Comparison of ENCODE assay signal across 18 cellular contexts in the genomic region with DNA sequence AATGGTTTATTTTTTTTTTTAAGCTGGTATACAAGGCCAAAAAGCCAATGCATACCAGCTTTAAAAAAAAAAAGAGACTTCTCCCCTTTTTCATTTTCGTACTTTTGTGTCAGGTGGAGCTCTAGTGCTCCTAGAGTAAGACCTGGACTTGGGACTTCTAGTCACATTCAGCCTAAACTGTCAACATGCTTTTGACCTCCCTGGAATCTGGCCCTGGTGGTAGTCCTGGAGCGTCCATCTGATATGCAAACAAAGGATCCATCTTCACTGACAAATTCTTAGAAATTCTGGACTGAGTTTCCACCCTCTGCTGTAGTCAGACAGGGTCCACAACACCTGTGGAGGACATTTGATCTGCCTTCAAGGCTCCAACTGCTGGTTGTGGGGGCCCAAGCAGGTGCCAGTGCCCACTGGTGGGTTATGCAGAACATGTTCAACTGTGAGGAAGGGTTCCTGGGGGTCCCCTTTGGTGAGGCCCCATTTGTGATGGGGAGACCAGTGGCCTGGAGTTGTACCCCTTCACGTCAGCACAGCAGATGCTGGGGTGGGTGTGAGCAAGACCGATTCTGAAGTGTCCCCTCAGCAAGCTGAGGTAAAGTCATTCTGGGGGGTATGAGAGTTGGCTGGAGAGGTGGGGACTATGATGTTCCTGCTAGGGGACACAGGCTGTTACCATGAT. TPM values are rescaled to one million over a fixed set of nuclear protein-coding genes. Genes with fewer than 3 reads are reported as not detected.
A peak's percentile ranks its signal among the peaks of the same experiment; 100 is the strongest.
DNase-seq lines count a peak whose midpoint lies in the region; ATAC-seq, FAIRE-seq and TF ChIP-seq lines count a peak whose summit lies in the region.
"Had no signal": no experiment of that assay in that cellular context is flagged by ENCODE, and none has a peak within 500 bp of the region (broad histone marks: within the 10 kb centered on the region; RNA-seq: fewer than 3 reads in every experiment).

No MANE protein-coding gene starts in this region.

- DNase-seq in activated CD4-positive, alpha-beta memory T cell treated with anti-CD3 and anti-CD28 coated beads for 36 hours: peak; percentile 3
- DNase-seq in activated CD4-positive, alpha-beta memory T cell treated with anti-CD3 and anti-CD28 coated beads, Interleukin-2, amount 10 ng/mL, durations not matched to agents 7 days and 5 days: no peak
- DNase-seq in RWPE2 (ENCODE audit: low spot score) (peak; percentile 61), kidney (peak; percentile 29), omental fat pad (ENCODE audit: low spot score) (peak; percentile 6), SIG-M5 treated with dmso at 0.1 percent for 504 hours (lab: John Stamatoyannopoulos, UW; ENCODE audit: unreplicated experiment) (no peak), CD14-positive monocyte (ENCODE audit: low spot score) (no peak)
- DNase-seq: AML-193, GDM1, GM23248, HCEC 1CT, NCI-H1105, NCI-H2081, SHP77 treated with DMSO at 0.1 percent for 48 hours had no signal

- CTCF ChIA-PET in activated CD4-positive, alpha-beta memory T cell treated with anti-CD3 and anti-CD28 coated beads for 36 hours (lab: Charles Lee): interaction anchor here (0.7 kb wide), 1 partner anchor 688 kb away, joined by 3 read pairs; no protein-coding TSS in a partner anchor
- CTCF ChIA-PET in activated CD4-positive, alpha-beta memory T cell treated with anti-CD3 and anti-CD28 coated beads, Interleukin-2, amount 10 ng/mL, durations not matched to agents 7 days and 5 days (lab: Charles Lee): no interaction called here

- no peak for FAIRE-seq in kidney (lab: Jason Lieb, UNC)
- FAIRE-seq: K562, RCC 7860 had no signal

- H3K36me3 ChIP-seq in RWPE2 (ENCODE audit: low read depth): no peaks in the 10 kb centered on the region
- H3K36me3 ChIP-seq in kidney (ENCODE audit: control insufficient read depth in 1 of 2, insufficient read depth in 2 of 2, low read length in 2 of 2): no peaks in the 10 kb centered on the region

- H3K4me1 Mint-ChIP-seq in activated CD4-positive, alpha-beta memory T cell treated with anti-CD3 and anti-CD28 coated beads for 36 hours (ENCODE audit: low read depth): peaks cover 3% of the 10 kb centered on the region
- no peaks in the 10 kb centered on the region for H3K4me1 Mint-ChIP-seq in activated CD4-positive, alpha-beta memory T cell treated with anti-CD3 and anti-CD28 coated beads, Interleukin-2, amount 10 ng/mL, durations not matched to agents 7 days and 5 days
- H3K4me1 Mint-ChIP-seq in CD14-positive monocyte: peaks cover 5% of the 10 kb centered on the region

- no peaks in the 10 kb centered on the region for H3K4me1 ChIP-seq in RWPE2 (ENCODE audit: insufficient read depth, poor library complexity, severe bottlenecking)
- no peaks in the 10 kb centered on the region for H3K4me1 ChIP-seq in kidney (ENCODE audit: control insufficient read depth in 1 of 2, insufficient read depth in 1 of 2, low read depth in 1 of 2, low read length in 2 of 2)

- no peaks in the 10 kb centered on the region for H3K36me3 Mint-ChIP-seq in activated CD4-positive, alpha-beta memory T cell treated with anti-CD3 and anti-CD28 coated beads for 36 hours
- H3K36me3 Mint-ChIP-seq in activated CD4-positive, alpha-beta memory T cell treated with anti-CD3 and anti-CD28 coated beads, Interleukin-2, amount 10 ng/mL, durations not matched to agents 7 days and 5 days (ENCODE audit: low read depth): no peaks in the 10 kb centered on the region
- no peaks in the 10 kb centered on the region for H3K36me3 Mint-ChIP-seq in CD14-positive monocyte

- H3K9me3 Mint-ChIP-seq in activated CD4-positive, alpha-beta memory T cell treated with anti-CD3 and anti-CD28 coated beads for 36 hours: no peaks in the 10 kb centered on the region
- no peaks in the 10 kb centered on the region for H3K9me3 Mint-ChIP-seq in activated CD4-positive, alpha-beta memory T cell treated with anti-CD3 and anti-CD28 coated beads, Interleukin-2, amount 10 ng/mL, durations not matched to agents 7 days and 5 days
- no peaks in the 10 kb centered on the region for H3K9me3 Mint-ChIP-seq in CD14-positive monocyte

- H3K4me3 ChIP-seq in RWPE2 (ENCODE audit: severe bottlenecking): no peak overlapping the region
- no peak overlapping the region for H3K4me3 ChIP-seq in kidney (ENCODE audit: low read length in 2 of 2)
- H3K4me3 ChIP-seq: GM23248, K562 had no signal

- H3K27me3 Mint-ChIP-seq in activated CD4-positive, alpha-beta memory T cell treated with anti-CD3 and anti-CD28 coated beads for 36 hours: peaks cover 16% of the 10 kb centered on the region
- peaks cover 10% of the 10 kb centered on the region for H3K27me3 Mint-ChIP-seq in activated CD4-positive, alpha-beta memory T cell treated with anti-CD3 and anti-CD28 coated beads, Interleukin-2, amount 10 ng/mL, durations not matched to agents 7 days and 5 days
- H3K27me3 Mint-ChIP-seq in CD14-positive monocyte (ENCODE audit: low read depth in 3 of 3): peaks cover 12 to 18% (median 12%) of the 10 kb centered on the region in 3 donors

- H3K27me3 ChIP-seq in RWPE2 (ENCODE audit: insufficient read depth, poor library complexity, severe bottlenecking): no peaks in the 10 kb centered on the region

- H3K9ac ChIP-seq in kidney (ENCODE audit: low read length in 2 of 2): no peak overlapping the region
- H3K9ac ChIP-seq: GM23248 had no signal

- no peak overlapping the region for H3K27ac ChIP-seq in RWPE2 (ENCODE audit: poor library complexity, severe bottlenecking)
- no peak overlapping the region for H3K27ac ChIP-seq in kidney (ENCODE audit: low read depth in 2 of 2, low read length in 2 of 2)
- H3K27ac ChIP-seq: 22Rv1, GM23248 had no signal

- POLR2A ChIA-PET in activated CD4-positive, alpha-beta memory T cell treated with anti-CD3 and anti-CD28 coated beads for 36 hours (lab: Charles Lee): no interaction called here
- POLR2A ChIA-PET in activated CD4-positive, alpha-beta memory T cell treated with anti-CD3 and anti-CD28 coated beads, Interleukin-2, amount 10 ng/mL, durations not matched to agents 7 days and 5 days (lab: Charles Lee): no interaction called here

- no peak overlapping the region for H3K4me3 Mint-ChIP-seq in activated CD4-positive, alpha-beta memory T cell treated with anti-CD3 and anti-CD28 coated beads for 36 hours
- H3K4me3 Mint-ChIP-seq in activated CD4-positive, alpha-beta memory T cell treated with anti-CD3 and anti-CD28 coated beads, Interleukin-2, amount 10 ng/mL, durations not matched to agents 7 days and 5 days: no peak overlapping the region
- H3K4me3 Mint-ChIP-seq in CD14-positive monocyte: no peak overlapping the region

- H3K9me3 ChIP-seq in RWPE2 (ENCODE audit: severe bottlenecking) (no peaks in the 10 kb centered on the region), kidney (ENCODE audit: control insufficient read depth in 1 of 2, low read length in 2 of 2) (no peaks in the 10 kb centered on the region)

- TF ChIP-seq CTCF in RWPE2 (IDR thresholded peaks at IDR 0.05; ENCODE audit: poor library complexity, severe bottlenecking) (no peak), kidney (IDR thresholded peaks at IDR 0.05; ENCODE audit: borderline replicate concordance, extremely low read depth, insufficient read depth) (no peak), omental fat pad (IDR thresholded peaks at IDR 0.05) (no peak), CD14-positive monocyte (IDR thresholded peaks at IDR 0.05) (no peak)

- intact Hi-C loops in activated CD4-positive, alpha-beta memory T cell treated with anti-CD3 and anti-CD28 coated beads for 36 hours (cut with micrococcal nuclease): no loop called here
- intact Hi-C loops in kidney (cut with DNase I): no loop called here
- intact Hi-C loops in CD14-positive monocyte (cut with micrococcal nuclease): no loop called here

- H3K27ac Mint-ChIP-seq in activated CD4-positive, alpha-beta memory T cell treated with anti-CD3 and anti-CD28 coated beads for 36 hours: no peak overlapping the region
- H3K27ac Mint-ChIP-seq in activated CD4-positive, alpha-beta memory T cell treated with anti-CD3 and anti-CD28 coated beads, Interleukin-2, amount 10 ng/mL, durations not matched to agents 7 days and 5 days: no peak overlapping the region
- no peak overlapping the region for H3K27ac Mint-ChIP-seq in CD14-positive monocyte

- ATAC-seq in RWPE2 (ENCODE audit: low read depth): no peak
- no peak for ATAC-seq in omental fat pad (ENCODE audit: low FRiP score)
- ATAC-seq in GM21737 (IDR thresholded peaks at IDR 0.05; ENCODE audit: unreplicated experiment): no peak
- ATAC-seq: K562 had no signal

RNA-seq across cellular contexts. Expression of a gene that starts 12.6 kb away (rescaled TPM):
- total RNA-seq in activated CD4-positive, alpha-beta memory T cell treated with anti-CD3 and anti-CD28 coated beads for 36 hours: 10 to 100 TPM; 32.8 to 33.7 TPM
- 10 to 100 TPM; 42.8 to 50.7 TPM for total RNA-seq in activated CD4-positive, alpha-beta memory T cell treated with anti-CD3 and anti-CD28 coated beads, Interleukin-2, amount 10 ng/mL, durations not matched to agents 7 days and 5 days
- total RNA-seq in kidney (53.8 TPM), omental fat pad (10 to 100 TPM; 31.7 to 97.9 (median 70.7) TPM)
- polyA plus RNA-seq in kidney (ENCODE audit: insufficient read depth, low read depth, low replicate concordance) (25.0 TPM), CD14-positive monocyte (10 to 100 TPM; 26.5 to 27.6 TPM)

Comparison
In these comparisons a context has a peak if more than half of its experiments do, and no peak if none do; other contexts are left out.
1. DNase-seq: peak in activated CD4-positive, alpha-beta memory T cell treated with anti-CD3 and anti-CD28 coated beads for 36 hours (single experiment), RWPE2 (single experiment), kidney (single experiment) and omental fat pad (single experiment); none in activated CD4-positive, alpha-beta memory T cell treated with anti-CD3 and anti-CD28 coated beads, Interleukin-2, amount 10 ng/mL, durations not matched to agents 7 days and 5 days (single experiment), SIG-M5 treated with dmso at 0.1 percent for 504 hours (single experiment) and CD14-positive monocyte (single experiment).